ENCODE assay signal across 9 cellular contexts in genomic region chr5:141491323-141492167, GRCh38.
A peak's percentile ranks its signal among the peaks of the same experiment; 100 is the strongest.
DNase-seq lines count a peak whose midpoint lies in the region; ATAC-seq lines count a peak whose summit lies in the region.
"Had no signal": no experiment of that assay in that cellular context is flagged by ENCODE, and none has a peak within 500 bp of the region (broad histone marks: within the 10 kb centered on the region; RNA-seq: fewer than 3 reads in every experiment).

No MANE protein-coding gene starts in this region.

- peak overlapping the region; percentile 80 to 90 (median 86) for H3K9ac ChIP-seq in BLaER1 treated with 17β-estradiol and CSF1 and Interleukin-3, amounts not matched to agents 10 nM and 100 nM
- no peak overlapping the region for H3K9ac ChIP-seq in HUES6 (ENCODE audit: low read length)

- H3K4me3 ChIP-seq in BLaER1 treated with 17β-estradiol and CSF1 and Interleukin-3, amounts not matched to agents 10 nM and 100 nM = peak overlapping the region; percentile 52 to 77 (median 62)
- H3K4me3 ChIP-seq in HUES6 (ENCODE audit: low read depth, low read length) (peak overlapping the region; percentile 61), iPS-18c (ENCODE audit: insufficient read depth, low read depth, low read length) (peak overlapping the region; percentile 41)
- H3K4me3 ChIP-seq: SK-N-MC had no signal

- peaks cover 0 to 46% (median 33%) of the 10 kb centered on the region in 11 experiments; a peak in 14 of 22 replicates for H4K20me1 ChIP-seq in BLaER1 treated with 17β-estradiol and CSF1 and Interleukin-3, amounts not matched to agents 10 nM and 100 nM

- H3K27ac ChIP-seq in BLaER1 treated with 17β-estradiol and CSF1 and Interleukin-3, amounts not matched to agents 10 nM and 100 nM = peak overlapping the region in 10 of 11 experiments; percentile 81 to 97 (median 93); a peak in 21 of 22 replicates
- no peak overlapping the region for H3K27ac ChIP-seq in HUES6 (ENCODE audit: low read depth, low read length)
- H3K27ac ChIP-seq: SK-N-MC had no signal

- H3K27me3 ChIP-seq in BLaER1 treated with 17β-estradiol and CSF1 and Interleukin-3, amounts not matched to agents 10 nM and 100 nM = no peaks in the 10 kb centered on the region
- H3K27me3 ChIP-seq in HUES6 (ENCODE audit: control insufficient read depth, insufficient read depth, low read length) = peaks cover 68% of the 10 kb centered on the region

- DNase-seq in NCI-H82 (lab: John Stamatoyannopoulos, UW) = no peak
- DNase-seq in DMS153 treated with DMSO at 0.1 percent for 48 hours (lab: John Stamatoyannopoulos, UW; ENCODE audit: unreplicated experiment) = no peak
- no peak for DNase-seq in NCI-H510A treated with DMSO at 0.1 percent for 48 hours (lab: John Stamatoyannopoulos, UW)

- peaks cover 98 to 100% (median 100%) of the 10 kb centered on the region in 10 experiments for H3K4me1 ChIP-seq in BLaER1 treated with 17β-estradiol and CSF1 and Interleukin-3, amounts not matched to agents 10 nM and 100 nM
- H3K4me1 ChIP-seq in HUES6 (ENCODE audit: control insufficient read depth, insufficient read depth, low read length) = peaks cover 58% of the 10 kb centered on the region

- peak overlapping the region; percentile 93 to 99 (median 97) for H3K4me2 ChIP-seq in BLaER1 treated with 17β-estradiol and CSF1 and Interleukin-3, amounts not matched to agents 10 nM and 100 nM

- peaks cover 0 to 7% (median 0%) of the 10 kb centered on the region in 11 experiments; a peak in 3 of 22 replicates for H3K9me3 ChIP-seq in BLaER1 treated with 17β-estradiol and CSF1 and Interleukin-3, amounts not matched to agents 10 nM and 100 nM (replicated peaks in 1 of 11)
- H3K9me3 ChIP-seq in HUES6 (ENCODE audit: control insufficient read depth, insufficient read depth, low read depth, low read length) (no peaks in the 10 kb centered on the region), iPS-18c (ENCODE audit: control insufficient read depth, insufficient read depth, low read length) (peaks cover 7% of the 10 kb centered on the region)

- H3K36me3 ChIP-seq in BLaER1 treated with 17β-estradiol and CSF1 and Interleukin-3, amounts not matched to agents 10 nM and 100 nM = peaks cover 4 to 62% (median 43%) of the 10 kb centered on the region in 11 experiments; a peak in 21 of 22 replicates
- no peaks in the 10 kb centered on the region; the same call in 1 of the 2 replicates for H3K36me3 ChIP-seq in HUES6 (ENCODE audit: control insufficient read depth, insufficient read depth, low read length)

- peak; percentile 46 for ATAC-seq in GM19438 (IDR thresholded peaks at IDR 0.05; ENCODE audit: low read depth, unreplicated experiment)
- no peak for ATAC-seq in GM21528 (IDR thresholded peaks at IDR 0.05; ENCODE audit: low FRiP score, unreplicated experiment)
